ENCODE assay signal across 22 cellular contexts in genomic region chr10:100223879-100224278, GRCh38.
"Had no signal": no experiment of that assay in that cellular context is flagged by ENCODE, and none has a peak within 500 bp of the region (broad histone marks: within the 10 kb centered on the region; RNA-seq: fewer than 3 reads in every experiment).

No MANE protein-coding gene starts in this region.

- DNase-seq: dorsolateral prefrontal cortex; effector CD4-positive, alpha-beta T cell; gastrocnemius medialis; head of caudate nucleus; left ventricle myocardium superior; lower lobe of right lung; naive thymus-derived CD8-positive, alpha-beta T cell; nephron progenitor cell; occipital lobe; ovary; posterior cingulate gyrus; psoas muscle; right cardiac atrium; sigmoid colon; stimulated activated CD4-positive, alpha-beta T cell treated with anti-CD3 and anti-CD28 coated beads, Interleukin-2, amount 100 ng/mL, for 24 hours; stimulated activated CD4-positive, alpha-beta T cell treated with anti-CD3 and anti-CD28 coated beads, Interleukin-4, amount 100 ng/mL, for 24 hours; stimulated activated naive CD4-positive, alpha-beta T cell treated with Interleukin-2 at 50 U/mL for 16 hours; stomach; thyroid gland; trophoblast cell had no signal

- H3K4me3 ChIP-seq: dorsolateral prefrontal cortex, gastrocnemius medialis, lower lobe of right lung, ovary, psoas muscle, sigmoid colon, stomach, thyroid gland, vagina had no signal

- ATAC-seq: gastrocnemius medialis; left ventricle myocardium superior; lower lobe of right lung; naive thymus-derived CD8-positive, alpha-beta T cell; psoas muscle; right cardiac atrium; stimulated activated effector memory CD8-positive, alpha-beta T cell treated with anti-CD3 and anti-CD28 coated beads, Interleukin-12 subunit alpha, Interleukin-12 subunit beta, amount 100 ng/mL, for 72 hours had no signal

- H3K27me3 Mint-ChIP-seq: naive thymus-derived CD8-positive, alpha-beta T cell had no signal

- H3K27me3 ChIP-seq: dorsolateral prefrontal cortex, gastrocnemius medialis, ovary, sigmoid colon, stomach, thyroid gland, vagina had no signal

- H3K27ac ChIP-seq: dorsolateral prefrontal cortex, gastrocnemius medialis, lower lobe of right lung, ovary, psoas muscle, sigmoid colon, stomach, thyroid gland, vagina had no signal

- H3K27ac Mint-ChIP-seq: stimulated activated effector memory CD8-positive, alpha-beta T cell treated with anti-CD3 and anti-CD28 coated beads, Interleukin-12 subunit alpha, Interleukin-12 subunit beta, amount 100 ng/mL, for 72 hours had no signal

- H3K9me3 ChIP-seq: gastrocnemius medialis, lower lobe of right lung, ovary, psoas muscle, sigmoid colon, stomach, thyroid gland, vagina had no signal

- H3K9me3 Mint-ChIP-seq: naive thymus-derived CD8-positive, alpha-beta T cell; nephron progenitor cell; stimulated activated effector memory CD8-positive, alpha-beta T cell treated with anti-CD3 and anti-CD28 coated beads, Interleukin-12 subunit alpha, Interleukin-12 subunit beta, amount 100 ng/mL, for 72 hours had no signal

- H3K4me3 Mint-ChIP-seq: naive thymus-derived CD8-positive, alpha-beta T cell; nephron progenitor cell; stimulated activated effector memory CD8-positive, alpha-beta T cell treated with anti-CD3 and anti-CD28 coated beads, Interleukin-12 subunit alpha, Interleukin-12 subunit beta, amount 100 ng/mL, for 72 hours had no signal

- H3K36me3 ChIP-seq: ovary had no signal
